8 cellular contexts compared by ENCODE assay signal in genomic region chr6:30690403-30691207, GRCh38.
DNase-seq lines count a peak whose midpoint lies in the region; ATAC-seq and TF ChIP-seq lines count a peak whose summit lies in the region.

TSS of gene NRM (minus strand) at chr6:30690984. CDS start at chr6:30690974, 10 bp downstream.

- in situ Hi-C loops in KBM-7 (cut with MboI; ENCODE audit: low pct_unique_long_range_greater_than_20kb, low sequenced_read_pairs), result no loop called here

- H3K4me3 ChIP-seq in epithelial cell of esophagus (ENCODE audit: low read length), result peak within 1 kb of the TSS; percentile 72

- TF ChIP-seq CTCF in epithelial cell of esophagus (IDR thresholded peaks at IDR 0.05; ENCODE audit: insufficient read depth, low read depth, low read length, missing control alignments), result no peak

- peak; percentile 60 for DNase-seq in 8988T
- DNase-seq in KBM-7, result peak; percentile 91
- peak; percentile 92 for DNase-seq in OCI-M2 (lab: John Stamatoyannopoulos, UW; ENCODE audit: unreplicated experiment)
- DNase-seq in activated T-cell treated with anti-CD3 and anti-CD28 coated beads for 48 hours (ENCODE audit: low read depth), result peak; percentile 80
- peak; percentile 95 for DNase-seq in epithelial cell of esophagus (ENCODE audit: low read depth)
- DNase-seq in middle frontal gyrus (ENCODE audit: extremely low spot score, low spot score), result peak; percentile 66
- DNase-seq in stimulated activated CD8-positive, alpha-beta memory T cell treated with anti-CD3 and anti-CD28 coated beads, Interleukin-2, amount 100 ng/mL, for 48 hours (ENCODE audit: low read depth in 2 of 2), result peak; percentile 75 to 78

- ATAC-seq in GM18868 (IDR thresholded peaks at IDR 0.05; ENCODE audit: unreplicated experiment), result peak; percentile 47

Comparison
In these comparisons a context has a peak if more than half of its experiments do, and no peak if none do; other contexts are left out.
1. Peak in every context shown above with its lines: DNase-seq, ATAC-seq and H3K4me3 ChIP-seq.